ENCODE assay signal across 20 cellular contexts in genomic region chr18:25648724-25649260, GRCh38.
DNase-seq lines count a peak whose midpoint lies in the region; ATAC-seq and TF ChIP-seq lines count a peak whose summit lies in the region.
"Had no signal": no experiment of that assay in that cellular context is flagged by ENCODE, and none has a peak within 500 bp of the region (broad histone marks: within the 10 kb centered on the region; RNA-seq: fewer than 3 reads in every experiment).

No MANE protein-coding gene starts in this region.

- peak overlapping the region; percentile 8 for H3K27ac Mint-ChIP-seq in neural progenitor cell
- H3K27ac Mint-ChIP-seq: CD4-positive, alpha-beta T cell had no signal

- peaks cover 10% of the 10 kb centered on the region for H3K4me1 ChIP-seq in IMR-90 (ENCODE audit: control insufficient read depth, insufficient read depth, low read length)
- no peaks in the 10 kb centered on the region for H3K4me1 ChIP-seq in neural progenitor cell
- H3K4me1 ChIP-seq: A549 had no signal

- H2AFZ ChIP-seq in IMR-90 (replicated peaks; ENCODE audit: low read length, poor library complexity) (no peak overlapping the region), neural progenitor cell (replicated peaks) (no peak overlapping the region)

- no peaks in the 10 kb centered on the region for H3K79me1 ChIP-seq in IMR-90 (ENCODE audit: low read depth in 1 of 2, low read length in 2 of 2)

- ATAC-seq in IMR-90 (ENCODE audit: low read depth) (no peak), GM18868 (IDR thresholded peaks at IDR 0.05; ENCODE audit: unreplicated experiment) (no peak), HG02610 (IDR thresholded peaks at IDR 0.05; ENCODE audit: unreplicated experiment) (no peak)
- ATAC-seq: A549 had no signal

- CTCF ChIA-PET in IMR-90 (lab: Yijun Ruan, JAX) = interaction anchor here (1.1 to 1.4 kb wide), 2 partner anchors 9 to 33 kb away, joined by 3 read pairs; no protein-coding TSS in a partner anchor

- TF ChIP-seq RAD21 in IMR-90 (IDR thresholded peaks at IDR 0.05; ENCODE audit: low read length) = no peak

- H3K36me3 Mint-ChIP-seq in neural progenitor cell = no peaks in the 10 kb centered on the region

- H4K20me1 ChIP-seq in IMR-90 (ENCODE audit: insufficient read depth, low read length) (no peaks in the 10 kb centered on the region; the same call in 1 of the 2 replicates), neural progenitor cell (ENCODE audit: low read depth) (no peaks in the 10 kb centered on the region)

- H2AK5ac ChIP-seq in IMR-90 (ENCODE audit: low read depth, low read length) = 0 out of 2 replicates have a peak overlapping the region, but pooled peaks have one; percentile 47

- no peak overlapping the region for H2AK9ac ChIP-seq in IMR-90 (replicated peaks; ENCODE audit: low read depth, low read length, poor library complexity)

- H3K14ac ChIP-seq in IMR-90 (replicated peaks; ENCODE audit: low read depth, low read length) = peak overlapping the region; percentile 90; the same call in 1 of the 2 replicates

- peak overlapping the region; percentile 95 for H2BK120ac ChIP-seq in IMR-90 (ENCODE audit: low read depth, low read length)

- no peak overlapping the region for H2BK5ac ChIP-seq in IMR-90 (ENCODE audit: low read depth, low read length, poor library complexity, severe bottlenecking)

- H3K36me3 ChIP-seq in IMR-90 (ENCODE audit: control insufficient read depth, insufficient read depth, low read length) = no peaks in the 10 kb centered on the region
- H3K36me3 ChIP-seq in neural progenitor cell = no peaks in the 10 kb centered on the region

- peaks cover 2% of the 10 kb centered on the region for H3K27me3 Mint-ChIP-seq in neural progenitor cell (ENCODE audit: insufficient read depth, low read depth)
- H3K27me3 Mint-ChIP-seq: CD4-positive, alpha-beta T cell had no signal

- H3K4me2 ChIP-seq in IMR-90 (ENCODE audit: low read depth, low read length) (no peak overlapping the region), neural progenitor cell (no peak overlapping the region)
- H3K4me2 ChIP-seq: A549 had no signal

- H3K9ac ChIP-seq in IMR-90 (ENCODE audit: low read depth, low read length) = no peak overlapping the region
- no peak overlapping the region for H3K9ac ChIP-seq in neural progenitor cell

- H3K27me3 ChIP-seq in IMR-90 (ENCODE audit: control insufficient read depth, insufficient read depth, low read length) (no peaks in the 10 kb centered on the region), neural progenitor cell (no peaks in the 10 kb centered on the region)

- POLR2A ChIA-PET in IMR-90 (lab: Charles Lee; ENCODE audit: unreplicated experiment) = interaction anchor here (0.7 kb wide), 1 partner anchor 9 kb away, joined by 3 read pairs; no protein-coding TSS in a partner anchor

- H3K27ac ChIP-seq in IMR-90 (ENCODE audit: insufficient read depth, low read length) = no peak overlapping the region
- H3K27ac ChIP-seq in neural progenitor cell = no peak overlapping the region
- no peak overlapping the region for H3K27ac ChIP-seq in coronary artery
- H3K27ac ChIP-seq: A549 had no signal

- H3K79me2 ChIP-seq in neural progenitor cell (ENCODE audit: low read depth) = no peaks in the 10 kb centered on the region

- H3K23ac ChIP-seq in IMR-90 (ENCODE audit: low read depth, low read length) = no peak overlapping the region; the same call in 1 of the 2 replicates

- intact Hi-C loops in IMR-90 (cut with micrococcal nuclease) = no loop called here

- H2BK15ac ChIP-seq in IMR-90 (ENCODE audit: low read depth, low read length) = peak overlapping the region; percentile 40; the same call in 2 of the 3 replicates

- H3K9me3 Mint-ChIP-seq in neural progenitor cell = peaks cover 4% of the 10 kb centered on the region
- H3K9me3 Mint-ChIP-seq: CD4-positive, alpha-beta T cell had no signal

- peak overlapping the region; percentile 77 for H3K4ac ChIP-seq in IMR-90 (ENCODE audit: low read depth, low read length)

- H3K4me3 ChIP-seq in AG10803 (ENCODE audit: low read length) (no peak overlapping the region), IMR-90 (ENCODE audit: insufficient read depth, low read depth, low read length) (no peak overlapping the region), neural progenitor cell (no peak overlapping the region), coronary artery (no peak overlapping the region)
- H3K4me3 ChIP-seq: A549 had no signal

- peak overlapping the region; percentile 25 to 81; a peak in 2 of 4 replicates for H4K8ac ChIP-seq in IMR-90 (ENCODE audit: low read depth in 2 of 2, low read length in 2 of 2)

- H3F3A ChIP-seq in neural progenitor cell (ENCODE audit: low read depth) = no peaks in the 10 kb centered on the region

- H3K9me3 ChIP-seq in IMR-90 (ENCODE audit: control insufficient read depth, insufficient read depth, low read length) (no peaks in the 10 kb centered on the region), neural progenitor cell (ENCODE audit: low read depth) (no peaks in the 10 kb centered on the region)
- H3K9me3 ChIP-seq: A549 had no signal

- no peak overlapping the region for H4K5ac ChIP-seq in IMR-90 (ENCODE audit: low read depth, low read length)

- H3K4me1 Mint-ChIP-seq in neural progenitor cell = peaks cover 11% of the 10 kb centered on the region

- no peak overlapping the region for H3K56ac ChIP-seq in IMR-90 (ENCODE audit: extremely low read depth, insufficient read depth, low read length)

- peak; percentile 21 for DNase-seq in AG10803 (ENCODE audit: low read depth)
- peak; percentile 10 for DNase-seq in IMR-90
- DNase-seq in cerebellar cortex (ENCODE audit: low spot score) = peak; percentile 28
- DNase-seq in neural progenitor cell (ENCODE audit: low spot score) = no peak
- DNase-seq in coronary artery (ENCODE audit: low spot score) = no peak
- DNase-seq in NOMO-1 treated with dmso at 0.1 percent for 144 hours (lab: John Stamatoyannopoulos, UW; ENCODE audit: unreplicated experiment) = no peak
- DNase-seq: AML-193; Calu3; CD4-positive, alpha-beta T cell; H7; Kasumi-1; NCI-H1417; NCI-H1930; NCI-H2171 treated with DMSO at 0.1 percent for 48 hours; NCI-H510A; NCI-H82; SHP77 treated with DMSO at 0.1 percent for 48 hours had no signal

- no peak for TF ChIP-seq POLR2A in IMR-90 (IDR thresholded peaks at IDR 0.05; ENCODE audit: low read depth, low read length)

- no TSS peak for BruUV-seq in IMR-90 (replicated peaks; lab: Mats Ljungman, UMichigan)

- in situ Hi-C loops in IMR-90 (cut with MboI; ENCODE audit: low sequenced_read_pairs) = no loop called here

- H3K18ac ChIP-seq in IMR-90 (ENCODE audit: low read depth, low read length) = peak overlapping the region; percentile 46; the same call in 1 of the 2 replicates

- dilution Hi-C loops in IMR-90 (cut with HindIII; ENCODE audit: low sequenced_read_pairs, unreplicated experiment) = no loop called here

- H4K91ac ChIP-seq in IMR-90 (ENCODE audit: insufficient read depth, low read depth, low read length) = 0 out of 2 replicates have a peak overlapping the region, but pooled peaks have one; percentile 23

- no peak for TF ChIP-seq CTCF in AG10803 (conservative IDR thresholded peaks at IDR 0.05; ENCODE audit: low read length)
- TF ChIP-seq CTCF in IMR-90 (conservative IDR thresholded peaks at IDR 0.05; ENCODE audit: low read depth, low read length) = no peak
- no peak for TF ChIP-seq CTCF in neural progenitor cell (IDR thresholded peaks at IDR 0.05)
- no peak for TF ChIP-seq CTCF in coronary artery (IDR thresholded peaks at IDR 0.05)

- no peak overlapping the region for H3K4me3 Mint-ChIP-seq in neural progenitor cell
- H3K4me3 Mint-ChIP-seq: CD4-positive, alpha-beta T cell had no signal

- peaks cover 12% of the 10 kb centered on the region for H3K9me1 ChIP-seq in IMR-90 (ENCODE audit: insufficient read depth, low read length)

- peak overlapping the region; percentile 86 for H2BK20ac ChIP-seq in IMR-90 (ENCODE audit: low read depth, low read length)

TF ChIP-seq in IMR-90, 13 proteins besides CTCF, POLR2A, EP300 and RAD21:
- TF ChIP-seq BHLHE40 (IDR thresholded peaks at IDR 0.05; ENCODE audit: low read depth, low read length) (no peak), RFX5 (IDR thresholded peaks at IDR 0.05; ENCODE audit: low read depth, low read length) (no peak), SMC3 (IDR thresholded peaks at IDR 0.05; ENCODE audit: low read depth, low read length) (no peak), MAFK (IDR thresholded peaks at IDR 0.05; ENCODE audit: low read depth, low read length) (no peak), RCOR1 (IDR thresholded peaks at IDR 0.05; ENCODE audit: insufficient replicate concordance, low read length) (no peak), MAZ (IDR thresholded peaks at IDR 0.05; ENCODE audit: borderline replicate concordance, low read depth, low read length) (no peak), MXI1 (IDR thresholded peaks at IDR 0.05; ENCODE audit: borderline replicate concordance, low read depth, low read length) (no peak), USF2 (IDR thresholded peaks at IDR 0.05; ENCODE audit: low read depth, low read length) (no peak), CHD1 (IDR thresholded peaks at IDR 0.05; ENCODE audit: low read depth, low read length) (no peak), FOS (IDR thresholded peaks at IDR 0.05; ENCODE audit: low read depth, low read length) (no peak), CEBPB (IDR thresholded peaks at IDR 0.05; ENCODE audit: low read depth, low read length) (no peak), NFE2L2 (IDR thresholded peaks at IDR 0.05; ENCODE audit: low read depth, low read length) (no peak)
- TF ChIP-seq, protein P1, sequence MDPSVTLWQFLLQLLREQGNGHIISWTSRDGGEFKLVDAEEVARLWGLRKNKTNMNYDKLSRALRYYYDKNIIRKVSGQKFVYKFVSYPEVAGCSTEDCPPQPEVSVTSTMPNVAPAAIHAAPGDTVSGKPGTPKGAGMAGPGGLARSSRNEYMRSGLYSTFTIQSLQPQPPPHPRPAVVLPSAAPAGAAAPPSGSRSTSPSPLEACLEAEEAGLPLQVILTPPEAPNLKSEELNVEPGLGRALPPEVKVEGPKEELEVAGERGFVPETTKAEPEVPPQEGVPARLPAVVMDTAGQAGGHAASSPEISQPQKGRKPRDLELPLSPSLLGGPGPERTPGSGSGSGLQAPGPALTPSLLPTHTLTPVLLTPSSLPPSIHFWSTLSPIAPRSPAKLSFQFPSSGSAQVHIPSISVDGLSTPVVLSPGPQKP (IDR thresholded peaks at IDR 0.05; ENCODE audit: borderline replicate concordance, low read depth, low read length) = no peak
TF ChIP-seq in IMR-90: peak in this region for 0.

Comparison
In these comparisons a context has a peak if more than half of its experiments do, and no peak if none do; other contexts are left out.
1. DNase-seq: peak in AG10803 (single experiment), IMR-90 (single experiment) and cerebellar cortex (single experiment); none in neural progenitor cell (single experiment), coronary artery (single experiment) and NOMO-1 treated with dmso at 0.1 percent for 144 hours (single experiment).